19 cellular contexts compared by ENCODE assay signal in the genomic region with DNA sequence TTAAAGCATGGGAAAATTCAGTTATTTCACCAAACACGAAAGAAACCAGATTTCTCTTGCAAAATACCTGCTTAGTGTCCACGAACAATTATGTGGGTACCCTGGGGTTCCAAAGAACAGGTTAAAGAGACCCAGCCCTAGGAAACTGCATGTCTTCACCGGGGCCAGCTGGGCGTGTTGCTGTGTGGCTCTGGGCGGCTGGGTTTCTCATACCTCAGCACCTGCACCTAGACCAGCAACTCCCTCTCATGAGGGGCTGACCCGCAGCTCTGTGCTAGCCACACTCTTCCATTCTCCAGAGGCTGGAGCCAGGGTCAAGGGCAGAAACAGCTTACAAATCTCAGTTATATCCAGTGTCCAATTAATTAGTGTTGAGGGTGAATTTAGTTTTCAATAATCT.
"Had no signal": no experiment of that assay in that cellular context is flagged by ENCODE, and none has a peak within 500 bp of the region (broad histone marks: within the 10 kb centered on the region; RNA-seq: fewer than 3 reads in every experiment).

No MANE protein-coding gene starts in this region.

- H3K27me3 ChIP-seq: brain microvascular endothelial cell, esophagus muscularis mucosa, spleen, tibial artery had no signal

- ATAC-seq: activated CD8-positive, alpha-beta T cell treated with anti-CD3 and anti-CD28 coated beads for 36 hours; activated naive CD4-positive, alpha-beta T cell treated with anti-CD3 and anti-CD28 coated beads, Interleukin-2, amount 50 U/mL, for 72 hours; natural killer cell treated with Interleukin-12 subunit alpha and Interleukin-12 subunit beta and Interleukin-15 and Interleukin-18, amount 100 ng/mL, for 72 hours; stimulated activated naive CD8-positive, alpha-beta T cell treated with anti-CD3 and anti-CD28 coated beads, Interleukin-15, amount 100 ng/mL, for 72 hours had no signal

- H3K9me3 ChIP-seq: esophagus muscularis mucosa, left ventricle myocardium inferior, spleen, tibial artery had no signal

- H3K9me3 Mint-ChIP-seq: activated CD4-positive, alpha-beta T cell treated with anti-CD3 and anti-CD28 coated beads, Interleukin-2, amount 10 ng/mL, durations not matched to agents 24 days and 14 days; activated CD8-positive, alpha-beta T cell treated with anti-CD3 and anti-CD28 coated beads for 36 hours; activated naive CD4-positive, alpha-beta T cell treated with anti-CD3 and anti-CD28 coated beads, Interleukin-2, amount 50 U/mL, for 72 hours; natural killer cell treated with Interleukin-12 subunit alpha and Interleukin-12 subunit beta and Interleukin-15 and Interleukin-18, amount 100 ng/mL, for 72 hours; stimulated activated naive CD8-positive, alpha-beta T cell treated with anti-CD3 and anti-CD28 coated beads, Interleukin-15, amount 100 ng/mL, for 72 hours; T-helper 1 cell treated with Interleukin-12 subunit alpha and Interleukin-12 subunit beta and Interleukin-4 antibody, amounts not matched to agents 30 μg/mL and 1 μg/mL, for 36 hours had no signal

- H3K4me1 ChIP-seq: left ventricle myocardium inferior, tibial artery had no signal

- H3K27ac Mint-ChIP-seq: activated CD4-positive, alpha-beta T cell treated with anti-CD3 and anti-CD28 coated beads, Interleukin-2, amount 10 ng/mL, durations not matched to agents 24 days and 14 days; activated CD8-positive, alpha-beta T cell treated with anti-CD3 and anti-CD28 coated beads for 36 hours; natural killer cell treated with Interleukin-12 subunit alpha and Interleukin-12 subunit beta and Interleukin-15 and Interleukin-18, amount 100 ng/mL, for 72 hours; stimulated activated naive CD8-positive, alpha-beta T cell treated with anti-CD3 and anti-CD28 coated beads, Interleukin-15, amount 100 ng/mL, for 72 hours; T-helper 1 cell treated with Interleukin-12 subunit alpha and Interleukin-12 subunit beta and Interleukin-4 antibody, amounts not matched to agents 30 μg/mL and 1 μg/mL, for 36 hours had no signal

- H3K36me3 Mint-ChIP-seq: activated naive CD4-positive, alpha-beta T cell treated with anti-CD3 and anti-CD28 coated beads, Interleukin-2, amount 50 U/mL, for 72 hours had no signal

- H3K27me3 Mint-ChIP-seq: activated CD4-positive, alpha-beta T cell treated with anti-CD3 and anti-CD28 coated beads, Interleukin-2, amount 10 ng/mL, durations not matched to agents 24 days and 14 days; activated CD8-positive, alpha-beta T cell treated with anti-CD3 and anti-CD28 coated beads for 36 hours; natural killer cell treated with Interleukin-12 subunit alpha and Interleukin-12 subunit beta and Interleukin-15 and Interleukin-18, amount 100 ng/mL, for 72 hours; stimulated activated naive CD8-positive, alpha-beta T cell treated with anti-CD3 and anti-CD28 coated beads, Interleukin-15, amount 100 ng/mL, for 72 hours had no signal

- DNase-seq: activated CD4-positive, alpha-beta T cell treated with anti-CD3 and anti-CD28 coated beads, Interleukin-2, amount 10 ng/mL, durations not matched to agents 24 days and 14 days; activated CD4-positive, CD25-positive, alpha-beta regulatory T cell; activated CD8-positive, alpha-beta T cell treated with anti-CD3 and anti-CD28 coated beads for 36 hours; activated T-cell treated with anti-CD3 and anti-CD28 coated beads, Interleukin-2, amount 50 U/mL, for 1 hour; aorta; brain microvascular endothelial cell; central memory CD4-positive, alpha-beta T cell; effector memory CD4-positive, alpha-beta T cell; left ventricle myocardium inferior; midbrain; nucleus accumbens; spleen; stimulated activated CD4-positive, alpha-beta T cell treated with anti-CD3 and anti-CD28 coated beads, Interleukin-4, amount 100 ng/mL, for 4 hours; stimulated activated naive CD8-positive, alpha-beta T cell treated with anti-CD3 and anti-CD28 coated beads, Interleukin-15, amount 100 ng/mL, for 72 hours; tibial artery had no signal

- H3K4me3 Mint-ChIP-seq: activated CD4-positive, alpha-beta T cell treated with anti-CD3 and anti-CD28 coated beads, Interleukin-2, amount 10 ng/mL, durations not matched to agents 24 days and 14 days; activated CD8-positive, alpha-beta T cell treated with anti-CD3 and anti-CD28 coated beads for 36 hours; natural killer cell treated with Interleukin-12 subunit alpha and Interleukin-12 subunit beta and Interleukin-15 and Interleukin-18, amount 100 ng/mL, for 72 hours; stimulated activated naive CD8-positive, alpha-beta T cell treated with anti-CD3 and anti-CD28 coated beads, Interleukin-15, amount 100 ng/mL, for 72 hours; T-helper 1 cell treated with Interleukin-12 subunit alpha and Interleukin-12 subunit beta and Interleukin-4 antibody, amounts not matched to agents 30 μg/mL and 1 μg/mL, for 36 hours had no signal

- H3K4me3 ChIP-seq: esophagus muscularis mucosa, left ventricle myocardium inferior, spleen, tibial artery had no signal

- H3K36me3 ChIP-seq: left ventricle myocardium inferior had no signal

- H3K27ac ChIP-seq: brain microvascular endothelial cell, esophagus muscularis mucosa, left ventricle myocardium inferior, tibial artery had no signal
